Comparison of ENCODE assay signal across 24 cellular contexts in genomic region chr1:114015075-114015474, GRCh38. TPM values are rescaled to one million over a fixed set of nuclear protein-coding genes. Genes with fewer than 3 reads are reported as not detected.
DNase-seq lines count a peak whose midpoint lies in the region; ATAC-seq and TF ChIP-seq lines count a peak whose summit lies in the region.
"Had no signal": no experiment of that assay in that cellular context is flagged by ENCODE, and none has a peak within 500 bp of the region (broad histone marks: within the 10 kb centered on the region; RNA-seq: fewer than 3 reads in every experiment).

No MANE protein-coding gene starts in this region.

- DNase-seq in ELR (ENCODE audit: low read depth) (peak; percentile 54), PC-3 (peak; percentile 82), astrocyte of the hippocampus (ENCODE audit: low read depth, low spot score) (peak; percentile 25), kidney tubule cell (ENCODE audit: low spot score) (peak; percentile 76), DMS 273 treated with DMSO at 0.1 percent for 48 hours (lab: John Stamatoyannopoulos, UW) (no peak), NCI-H774 (lab: John Stamatoyannopoulos, UW) (no peak), ascending aorta (ENCODE audit: low spot score in 2 of 2) (no peak)
- DNase-seq: activated CD4-positive, alpha-beta memory T cell treated with anti-CD3 and anti-CD28 coated beads, Interleukin-2, amount 10 ng/mL, durations not matched to agents 7 days and 5 days; activated gamma-delta T cell; activated T-cell treated with anti-CD3 and anti-CD28 coated beads for 4 hours; CD8-positive, alpha-beta memory T cell; cerebellar nuclear complex; DMS79; effector CD8-positive, alpha-beta T cell; glutamatergic neuron; midbrain; NCI-H1436; nephron progenitor cell; T-helper 2 cell; WERI-Rb-1 had no signal

- peak; percentile 84 for ATAC-seq in PC-3
- ATAC-seq: sciatic nerve; stimulated activated effector memory CD8-positive, alpha-beta T cell treated with anti-CD3 and anti-CD28 coated beads, Interleukin-12 subunit alpha, Interleukin-12 subunit beta, amount 100 ng/mL, for 72 hours had no signal

- intact Hi-C loops in PC-3 (cut with micrococcal nuclease) (no loop called here), ascending aorta (cut with DNase I) (no loop called here)

- H3K36me3 ChIP-seq in PC-3 (ENCODE audit: low read depth, low read length) (no peaks in the 10 kb centered on the region), ascending aorta (no peaks in the 10 kb centered on the region)
- H3K36me3 ChIP-seq: SJSA1, thoracic aorta, WERI-Rb-1 had no signal

- no TSS peak for BruUV-seq in PC-3 (replicated peaks; lab: Mats Ljungman, UMichigan)

- no peaks in the 10 kb centered on the region for H3K9me2 ChIP-seq in PC-3 (replicated peaks; ENCODE audit: low read length)

- no peak overlapping the region for H3K9ac ChIP-seq in PC-3 (ENCODE audit: low read length)

- no peaks in the 10 kb centered on the region for H3K27me3 ChIP-seq in PC-3 (ENCODE audit: low read length)
- H3K27me3 ChIP-seq in ascending aorta = no peaks in the 10 kb centered on the region
- H3K27me3 ChIP-seq: SJSA1 had no signal

- H3K27ac ChIP-seq in PC-3 (ENCODE audit: low read length) (peak overlapping the region; percentile 49), ascending aorta (no peak overlapping the region)
- H3K27ac ChIP-seq: SJSA1, thoracic aorta, WERI-Rb-1 had no signal

- peak overlapping the region; percentile 57 for H3K4me2 ChIP-seq in PC-3 (ENCODE audit: low read length)

- H3K4me1 ChIP-seq in PC-3 (ENCODE audit: insufficient read depth, low read length) (peaks cover 20% of the 10 kb centered on the region), ascending aorta (no peaks in the 10 kb centered on the region)
- H3K4me1 ChIP-seq: SJSA1 had no signal

- H2AFZ ChIP-seq in PC-3 (ENCODE audit: low read length) = 0 out of 2 replicates have a peak overlapping the region, but pooled peaks have one; percentile 39

- CTCF ChIA-PET in PC-3 (lab: Charles Lee) = interaction anchor here (1.0 kb wide), 1 partner anchor 19 kb away, joined by 3 read pairs; no protein-coding TSS in a partner anchor

- H3F3A ChIP-seq in PC-3 (ENCODE audit: low read length, unreplicated experiment) = no peaks in the 10 kb centered on the region

- H3K4me3 ChIP-seq in PC-3 (ENCODE audit: low read length) (no peak overlapping the region), ascending aorta (no peak overlapping the region)
- H3K4me3 ChIP-seq: SJSA1, thoracic aorta had no signal

- H3K9me3 ChIP-seq in PC-3 (ENCODE audit: low read length) (no peaks in the 10 kb centered on the region), ascending aorta (no peaks in the 10 kb centered on the region)
- H3K9me3 ChIP-seq: SJSA1, thoracic aorta had no signal

- H4K20me1 ChIP-seq in PC-3 (ENCODE audit: low read length) = no peaks in the 10 kb centered on the region

- POLR2A ChIA-PET in PC-3 (lab: Charles Lee; ENCODE audit: unreplicated experiment) = interaction anchor here (0.7 kb wide), 1 partner anchor 47 kb away, joined by 7 read pairs; no protein-coding TSS in a partner anchor

- TF ChIP-seq CTCF in PC-3 (conservative IDR thresholded peaks at IDR 0.05; ENCODE audit: low read depth, low read length) (no peak), ascending aorta (IDR thresholded peaks at IDR 0.05) (no peak)

- H3K79me2 ChIP-seq in PC-3 (ENCODE audit: low read length) = no peaks in the 10 kb centered on the region

RNA-seq across cellular contexts. Expression of gene OLFML3, which starts 35.8 kb away (rescaled TPM):
- total RNA-seq in PC-3 (2014; rRNA removed) (7.0 TPM in 2 replicates), ascending aorta (26.4 TPM)

Comparison
In these comparisons a context has a peak if more than half of its experiments do, and no peak if none do; other contexts are left out.
1. DNase-seq: peak in ELR (single experiment), PC-3 (single experiment), astrocyte of the hippocampus (single experiment) and kidney tubule cell (single experiment); none in DMS 273 treated with DMSO at 0.1 percent for 48 hours (single experiment), NCI-H774 (single experiment) and ascending aorta (0 of 2).